ENCODE assay signal across 1 cellular context in genomic region chr21:36856643-36857042, GRCh38.
TF ChIP-seq lines count a peak whose summit lies in the region.

No MANE protein-coding gene starts in this region.

TF ChIP-seq in HEK293, 187 proteins besides CTCF, POLR2A, EP300 and RAD21 (continued from another document):
- TF ChIP-seq ZSCAN23 (tag by site-specific recombination; IDR thresholded peaks at IDR 0.05) = no peak
